Comparison of ENCODE assay signal across 20 cellular contexts in genomic region chr7:63876707-63877322, GRCh38.
DNase-seq lines count a peak whose midpoint lies in the region; FAIRE-seq and TF ChIP-seq lines count a peak whose summit lies in the region.
"Had no signal": no experiment of that assay in that cellular context is flagged by ENCODE, and none has a peak within 500 bp of the region (broad histone marks: within the 10 kb centered on the region; RNA-seq: fewer than 3 reads in every experiment).

No MANE protein-coding gene starts in this region.

- no peak overlapping the region for H2BK12ac ChIP-seq in H1 (ENCODE audit: low read depth, low read length)

- H3K14ac ChIP-seq in H1 (ENCODE audit: insufficient read length), result no peak overlapping the region

- TF ChIP-seq POLR2A in H1 (IDR thresholded peaks at IDR 0.05; ENCODE audit: control extremely low read depth in 1 of 2, low read depth in 2 of 2, low read length in 2 of 2), result no peak

- H4K20me1 ChIP-seq in H1 (replicated peaks in 1 of 2; ENCODE audit: control insufficient read depth in 1 of 2, insufficient read depth in 2 of 2, low read length in 2 of 2), result no peaks in the 10 kb centered on the region

- H3K4me1 Mint-ChIP-seq in activated T-helper 1 cell treated with anti-CD3 and anti-CD28 coated beads, Interleukin-12 subunit alpha, Interleukin-12 subunit beta, Interleukin-2, Interleukin-4 antibody, amounts not matched to agents 30 ng/mL and 10 ng/mL and 1 ng/mL, durations not matched to agents 14 hours and 24 hours and 36 hours (ENCODE audit: low read depth), result no peaks in the 10 kb centered on the region
- H3K4me1 Mint-ChIP-seq in T-helper 2 cell treated with Interferon-gamma antibody and Interleukin-4, amounts not matched to agents 5 μg/mL and 100 μg/mL, for 36 hours (ENCODE audit: low read depth), result no peaks in the 10 kb centered on the region
- H3K4me1 Mint-ChIP-seq: CD4-positive, CD25-positive, alpha-beta regulatory T cell; IgD-negative memory B cell had no signal

- H3K27ac ChIP-seq in HEK293 (ENCODE audit: extremely low read depth, low read depth, low read length) (no peak overlapping the region), H1 (ENCODE audit: low read depth, low read length) (no peak overlapping the region), subcutaneous abdominal adipose tissue (ENCODE audit: low read depth, low read length) (no peak overlapping the region)

- CTCF ChIA-PET in HEK293 (lab: Yijun Ruan, JAX), result interaction anchor here (0.6 kb wide), 1 partner anchor 217 kb away, joined by 3 read pairs; no protein-coding TSS in a partner anchor
- CTCF ChIA-PET in H1 (lab: Charles Lee; ENCODE audit: partially characterized antibody), result no interaction called here

- H2BK20ac ChIP-seq in H1 (ENCODE audit: low read length), result no peak overlapping the region

- H3K4me2 ChIP-seq in H1 (ENCODE audit: insufficient read depth in 1 of 2, low read depth in 2 of 2, low read length in 2 of 2), result no peak overlapping the region

- TF ChIP-seq EP300 in H1 (IDR thresholded peaks at IDR 0.05; ENCODE audit: borderline replicate concordance in 1 of 2, low read depth in 2 of 2, low read length in 2 of 2), result no peak

- no peak overlapping the region for H3K27ac Mint-ChIP-seq in activated T-helper 1 cell treated with anti-CD3 and anti-CD28 coated beads, Interleukin-12 subunit alpha, Interleukin-12 subunit beta, Interleukin-2, Interleukin-4 antibody, amounts not matched to agents 30 ng/mL and 10 ng/mL and 1 ng/mL, durations not matched to agents 14 hours and 24 hours and 36 hours
- H3K27ac Mint-ChIP-seq in T-helper 2 cell treated with Interferon-gamma antibody and Interleukin-4, amounts not matched to agents 5 μg/mL and 100 μg/mL, for 36 hours, result no peak overlapping the region
- H3K27ac Mint-ChIP-seq: CD4-positive, CD25-positive, alpha-beta regulatory T cell; HFFc6; IgD-negative memory B cell had no signal

- no peaks in the 10 kb centered on the region for H3K27me3 ChIP-seq in H1 (replicated peaks in 1 of 4; ENCODE audit: control insufficient read depth in 3 of 4, extremely low read depth in 1 of 4, insufficient read depth in 3 of 4, low read length in 3 of 4)
- no peaks in the 10 kb centered on the region for H3K27me3 ChIP-seq in subcutaneous abdominal adipose tissue (ENCODE audit: control insufficient read depth in 5 of 5, insufficient read depth in 4 of 5, low read length in 5 of 5)
- H3K27me3 ChIP-seq: BE2C had no signal

- H2AFZ ChIP-seq in H1 (ENCODE audit: low read length), result no peak overlapping the region

- no peak overlapping the region for H3K4me3 Mint-ChIP-seq in activated T-helper 1 cell treated with anti-CD3 and anti-CD28 coated beads, Interleukin-12 subunit alpha, Interleukin-12 subunit beta, Interleukin-2, Interleukin-4 antibody, amounts not matched to agents 30 ng/mL and 10 ng/mL and 1 ng/mL, durations not matched to agents 14 hours and 24 hours and 36 hours
- H3K4me3 Mint-ChIP-seq in T-helper 2 cell treated with Interferon-gamma antibody and Interleukin-4, amounts not matched to agents 5 μg/mL and 100 μg/mL, for 36 hours, result no peak overlapping the region
- H3K4me3 Mint-ChIP-seq: CD4-positive, CD25-positive, alpha-beta regulatory T cell; HFFc6; IgD-negative memory B cell had no signal

- no peak overlapping the region for H3K9ac ChIP-seq in H1 (replicated peaks in 1 of 4; ENCODE audit: extremely low read depth in 1 of 4, low read depth in 3 of 4, low read length in 3 of 4)
- no peak overlapping the region for H3K9ac ChIP-seq in subcutaneous abdominal adipose tissue (ENCODE audit: low read length in 5 of 5)

- H3K36me3 ChIP-seq in HEK293 (ENCODE audit: control insufficient read depth in 2 of 2, insufficient read depth in 1 of 2, low read length in 2 of 2), result no peaks in the 10 kb centered on the region
- H3K36me3 ChIP-seq in H1 (ENCODE audit: control insufficient read depth in 2 of 4, insufficient read depth in 4 of 4, low read length in 3 of 4), result peaks cover 0 to 4% (median 0%) of the 10 kb centered on the region in 4 experiments; a peak in 2 of 8 replicates
- H3K36me3 ChIP-seq in subcutaneous abdominal adipose tissue (ENCODE audit: control insufficient read depth in 5 of 5, insufficient read depth in 5 of 5, low read length in 5 of 5), result no peaks in the 10 kb centered on the region
- H3K36me3 ChIP-seq: BE2C, HAP-1 had no signal

- no peak overlapping the region for H4K8ac ChIP-seq in H1 (ENCODE audit: extremely low read depth, insufficient read depth, low read length)

- H3K9me3 ChIP-seq in HEK293 (ENCODE audit: control insufficient read depth, insufficient read depth, low read depth, low read length), result no peaks in the 10 kb centered on the region
- peaks cover 59 to 62% of the 10 kb centered on the region in 2 experiments for H3K9me3 ChIP-seq in H1 (ENCODE audit: insufficient read depth in 2 of 2, low read depth in 1 of 2, low read length in 1 of 2)
- peaks cover 33 to 81% (median 65%) of the 10 kb centered on the region in 5 donors for H3K9me3 ChIP-seq in subcutaneous abdominal adipose tissue (ENCODE audit: control insufficient read depth in 5 of 5, low read length in 5 of 5)
- H3K9me3 ChIP-seq: BE2C had no signal

- H2BK120ac ChIP-seq in H1 (replicated peaks; ENCODE audit: low read depth, low read length), result no peak overlapping the region

- H3K4me1 ChIP-seq in HEK293 (ENCODE audit: control insufficient read depth, insufficient read depth, low read length), result no peaks in the 10 kb centered on the region
- no peaks in the 10 kb centered on the region for H3K4me1 ChIP-seq in H1 (replicated peaks in 1 of 4; ENCODE audit: control insufficient read depth in 3 of 4, insufficient read depth in 4 of 4, low read length in 3 of 4)
- H3K4me1 ChIP-seq in subcutaneous abdominal adipose tissue (ENCODE audit: control insufficient read depth in 5 of 5, insufficient read depth in 5 of 5, low read length in 5 of 5), result no peaks in the 10 kb centered on the region
- H3K4me1 ChIP-seq: BE2C, Caco-2, HAP-1 had no signal

- no peak overlapping the region for H3K18ac ChIP-seq in H1 (ENCODE audit: extremely low read depth, low read length)

- H3K4ac ChIP-seq in H1 (replicated peaks; ENCODE audit: insufficient read length, low read depth, low read length), result no peak overlapping the region

- no peak overlapping the region for H2BK5ac ChIP-seq in H1 (ENCODE audit: low read depth, low read length)

- TF ChIP-seq RAD21 in H1 (IDR thresholded peaks at IDR 0.05 in 1 of 2, conservative IDR thresholded peaks at IDR 0.05 in 1 of 2; ENCODE audit: low read depth in 2 of 2, low read length in 2 of 2), result no peak

- no peak overlapping the region for H3K23ac ChIP-seq in H1 (ENCODE audit: insufficient read length)

- H3K79me2 ChIP-seq in H1 (ENCODE audit: control insufficient read depth in 1 of 2, insufficient read depth in 2 of 2, low read length in 2 of 2), result no peaks in the 10 kb centered on the region

- TF ChIP-seq CTCF in HEK293 (tag by site-specific recombination; IDR thresholded peaks at IDR 0.05) (no peak), H1 (IDR thresholded peaks at IDR 0.05; ENCODE audit: control extremely low read depth in 1 of 3, insufficient read depth in 1 of 3, low read depth in 1 of 3, low read length in 3 of 3) (no peak)

- no peaks in the 10 kb centered on the region for H3K27me3 Mint-ChIP-seq in activated T-helper 1 cell treated with anti-CD3 and anti-CD28 coated beads, Interleukin-12 subunit alpha, Interleukin-12 subunit beta, Interleukin-2, Interleukin-4 antibody, amounts not matched to agents 30 ng/mL and 10 ng/mL and 1 ng/mL, durations not matched to agents 14 hours and 24 hours and 36 hours (ENCODE audit: insufficient read depth)
- H3K27me3 Mint-ChIP-seq in T-helper 2 cell treated with Interferon-gamma antibody and Interleukin-4, amounts not matched to agents 5 μg/mL and 100 μg/mL, for 36 hours (ENCODE audit: low read depth), result no peaks in the 10 kb centered on the region
- H3K27me3 Mint-ChIP-seq: CD4-positive, CD25-positive, alpha-beta regulatory T cell; IgD-negative memory B cell had no signal

- H4K5ac ChIP-seq in H1 (ENCODE audit: insufficient read length, low read depth, low read length), result no peak overlapping the region

- no peaks in the 10 kb centered on the region for H3K23me2 ChIP-seq in H1 (ENCODE audit: low read depth, low read length)

- H3K4me3 ChIP-seq in HEK293 (ENCODE audit: low read depth, low read length) (no peak overlapping the region), H1 (ENCODE audit: extremely low read depth in 1 of 4, insufficient read depth in 2 of 4, low read depth in 3 of 4, low read length in 4 of 4) (no peak overlapping the region), subcutaneous abdominal adipose tissue (ENCODE audit: low read depth in 1 of 5, low read length in 5 of 5) (peak overlapping the region in 3 of 5 donors; percentile 26 to 38 (median 35))
- H3K4me3 ChIP-seq: HAP-1 had no signal

- DNase-seq in Caki2 (ENCODE audit: low read depth) (peak; percentile 8), H1 (ENCODE audit: low read depth in 1 of 2, low spot score in 2 of 2) (no peak)
- no peak for DNase-seq in activated T-helper 1 cell treated with anti-CD3 and anti-CD28 coated beads, Interleukin-12 subunit alpha, Interleukin-12 subunit beta, Interleukin-2, Interleukin-4 antibody, amounts not matched to agents 30 ng/mL and 10 ng/mL and 1 ng/mL, durations not matched to agents 14 hours and 24 hours and 36 hours (ENCODE audit: low spot score)
- DNase-seq in T-helper 2 cell treated with Interferon-gamma antibody and Interleukin-4, amounts not matched to agents 5 μg/mL and 100 μg/mL, for 36 hours (ENCODE audit: low spot score), result no peak
- no peak for DNase-seq in stimulated activated naive CD4-positive, alpha-beta T cell treated with Interleukin-2 at 50 U/mL for 16 hours (lab: John Stamatoyannopoulos, UW)
- DNase-seq: ACHN; BE2C; C1 segment of cervical spinal cord; Caco-2; CD4-positive, CD25-positive, alpha-beta regulatory T cell; DMS153; DMS79; GDM1; HFFc6; KG1 had no signal

- no peak overlapping the region for H2AK5ac ChIP-seq in H1 (ENCODE audit: low read depth, low read length)

- H4K91ac ChIP-seq in H1 (replicated peaks; ENCODE audit: insufficient read length, low read length), result no peak overlapping the region

- POLR2A ChIA-PET in HEK293 (lab: Yijun Ruan, JAX) (no interaction called here), H1 (lab: Charles Lee; ENCODE audit: partially characterized antibody) (no interaction called here)

- peaks cover 61% of the 10 kb centered on the region for H3K9me3 Mint-ChIP-seq in activated T-helper 1 cell treated with anti-CD3 and anti-CD28 coated beads, Interleukin-12 subunit alpha, Interleukin-12 subunit beta, Interleukin-2, Interleukin-4 antibody, amounts not matched to agents 30 ng/mL and 10 ng/mL and 1 ng/mL, durations not matched to agents 14 hours and 24 hours and 36 hours
- peaks cover 61% of the 10 kb centered on the region for H3K9me3 Mint-ChIP-seq in T-helper 2 cell treated with Interferon-gamma antibody and Interleukin-4, amounts not matched to agents 5 μg/mL and 100 μg/mL, for 36 hours

- WGBS in H1 (ENCODE audit: extremely low coverage in 1 of 2, insufficient coverage in 1 of 2, insufficient read length in 1 of 2, insufficient replicate concordance in 2 of 2, low coverage in 1 of 2, low lambda C conversion rate in 2 of 2, missing lambda C conversion rate in 1 of 2), 2 experiments, result 94% methylated on average over 1 of the region's 1 CpG; no CpG with 5 or more reads in 1 of the 2 experiments

- FAIRE-seq in H1 (lab: Jason Lieb, UNC), result no peak
- FAIRE-seq: HTR-8/SVneo had no signal

- no peaks in the 10 kb centered on the region for H3K36me3 Mint-ChIP-seq in activated T-helper 1 cell treated with anti-CD3 and anti-CD28 coated beads, Interleukin-12 subunit alpha, Interleukin-12 subunit beta, Interleukin-2, Interleukin-4 antibody, amounts not matched to agents 30 ng/mL and 10 ng/mL and 1 ng/mL, durations not matched to agents 14 hours and 24 hours and 36 hours (ENCODE audit: low read depth)
- H3K36me3 Mint-ChIP-seq in T-helper 2 cell treated with Interferon-gamma antibody and Interleukin-4, amounts not matched to agents 5 μg/mL and 100 μg/mL, for 36 hours (ENCODE audit: low read depth), result no peaks in the 10 kb centered on the region
- H3K36me3 Mint-ChIP-seq: CD4-positive, CD25-positive, alpha-beta regulatory T cell; IgD-negative memory B cell had no signal

- H2BK15ac ChIP-seq in H1 (ENCODE audit: low read length), result no peak overlapping the region

- in situ Hi-C loops in Caki2 (cut with HindIII; ENCODE audit: low pct_unique_long_range_greater_than_20kb, low sequenced_read_pairs), result no loop called here

- H3K79me1 ChIP-seq in H1 (ENCODE audit: low read depth, low read length), result no peaks in the 10 kb centered on the region

- H3K56ac ChIP-seq in H1 (replicated peaks; ENCODE audit: insufficient read length, low read depth, low read length), result no peak overlapping the region

- intact Hi-C loops in activated T-helper 1 cell treated with anti-CD3 and anti-CD28 coated beads, Interleukin-12 subunit alpha, Interleukin-12 subunit beta, Interleukin-2, Interleukin-4 antibody, amounts not matched to agents 30 ng/mL and 10 ng/mL and 1 ng/mL, durations not matched to agents 14 hours and 24 hours and 36 hours (cut with micrococcal nuclease), result no loop called here

Comparison
In these comparisons a context has a peak if more than half of its experiments do, and no peak if none do; other contexts are left out.
1. H3K4me3 ChIP-seq: peak in subcutaneous abdominal adipose tissue (3 of 5); none in HEK293 (single experiment) and H1 (0 of 4).